Comparison of ENCODE assay signal across 6 cellular contexts in the genomic region with DNA sequence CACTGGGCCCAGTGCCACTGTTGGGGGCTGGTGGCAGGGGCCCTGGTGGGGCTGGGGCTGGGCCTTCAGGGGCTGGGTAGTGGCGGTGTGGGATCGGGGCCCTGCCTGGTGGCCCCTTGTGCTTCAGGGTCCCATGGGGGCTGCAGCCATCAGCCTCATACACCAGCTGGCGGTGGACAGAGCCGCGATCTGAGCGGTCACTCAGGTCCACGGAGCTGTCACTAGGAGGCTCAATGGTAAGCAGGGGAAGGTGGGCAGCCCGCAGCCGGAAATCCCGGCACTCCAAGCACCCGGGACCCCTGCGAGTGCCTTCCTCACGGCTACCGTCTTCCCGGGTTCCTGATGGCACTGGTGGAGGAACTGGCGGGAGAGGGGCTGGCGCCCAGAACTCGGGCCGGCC.
"Had no signal": no experiment of that assay in that cellular context is flagged by ENCODE, and none has a peak within 500 bp of the region (broad histone marks: within the 10 kb centered on the region; RNA-seq: fewer than 3 reads in every experiment).

No MANE protein-coding gene starts in this region.

- H2AFZ ChIP-seq: GM23338 had no signal

- ATAC-seq: GM23338 had no signal

- FAIRE-seq: H1, H54, HTR-8/SVneo had no signal

- H3K4me3 ChIP-seq: GM23338 had no signal

- H3K4me2 ChIP-seq: GM23338 had no signal

- DNase-seq: H9, HCEC 1CT had no signal
